ENCODE assay signal across 10 cellular contexts in the genomic region with DNA sequence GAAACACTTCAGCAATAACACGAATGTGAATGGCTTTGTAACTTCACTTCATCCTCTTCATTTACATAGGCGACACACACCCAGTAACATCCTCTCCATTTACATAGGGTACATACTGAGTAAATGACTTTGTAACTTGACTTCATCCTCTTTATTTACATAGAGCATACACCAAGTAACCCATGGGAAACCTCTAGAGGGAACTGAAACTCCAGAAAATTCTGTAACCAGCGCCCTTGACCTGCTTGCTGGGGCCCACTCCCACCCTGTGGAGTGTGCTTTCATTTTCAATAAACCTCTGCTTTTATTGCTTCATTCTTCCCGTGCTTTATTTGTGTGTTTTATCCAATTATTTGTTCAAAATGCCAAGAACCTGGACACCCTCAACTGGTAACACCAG.
A peak's percentile ranks its signal among the peaks of the same experiment; 100 is the strongest.
DNase-seq lines count a peak whose midpoint lies in the region; ATAC-seq and TF ChIP-seq lines count a peak whose summit lies in the region.
"Had no signal": no experiment of that assay in that cellular context is flagged by ENCODE, and none has a peak within 500 bp of the region (broad histone marks: within the 10 kb centered on the region; RNA-seq: fewer than 3 reads in every experiment).

No MANE protein-coding gene starts in this region.

- no peaks in the 10 kb centered on the region for H3K36me3 ChIP-seq in endodermal cell (ENCODE audit: control insufficient read depth, insufficient read depth, low read length)

- no peak for TF ChIP-seq CTCF in endodermal cell (conservative IDR thresholded peaks at IDR 0.05)

- no peaks in the 10 kb centered on the region for H3K9me3 ChIP-seq in endodermal cell (ENCODE audit: control insufficient read depth, low read length)
- H3K9me3 ChIP-seq: testis had no signal

- DNase-seq in stimulated activated naive B cell treated with anti-CD40 and anti-IgM and Interleukin-4, amounts not matched to agents 10 μg/mL and 1 μg/mL and 100 μg/mL, for 72 hours, result no peak
- no peak for DNase-seq in endodermal cell
- DNase-seq in NK-92 treated with Interleukin-12 subunit alpha and Interleukin-12 subunit beta, amount 100 ng/mL, for 24 hours (lab: John Stamatoyannopoulos, UW), result no peak
- DNase-seq in NCI-H524 (lab: John Stamatoyannopoulos, UW), result no peak
- DNase-seq: activated T-cell treated with anti-CD3 and anti-CD28 coated beads, Interleukin-2, amount 50 U/mL, for 48 hours; testis had no signal

- H3K4me1 ChIP-seq in endodermal cell (ENCODE audit: control insufficient read depth, insufficient read depth, low read length), result no peaks in the 10 kb centered on the region
- H3K4me1 ChIP-seq: parathyroid adenoma, testis had no signal

- H3K9ac ChIP-seq in endodermal cell (ENCODE audit: extremely low read depth, low read length, poor library complexity, severe bottlenecking), result no peak overlapping the region
- H3K9ac ChIP-seq: parathyroid adenoma had no signal

- no peaks in the 10 kb centered on the region for H3K36me3 Mint-ChIP-seq in stimulated activated naive B cell treated with anti-CD40 and anti-IgM and Interleukin-4, amounts not matched to agents 10 μg/mL and 1 μg/mL and 100 μg/mL, for 72 hours
- no peaks in the 10 kb centered on the region for H3K36me3 Mint-ChIP-seq in endodermal cell (ENCODE audit: low read depth)

- 89% methylated on average over 4 of the region's 4 CpGs for WGBS in endodermal cell (ENCODE audit: insufficient coverage in 1 of 2, insufficient read length in 1 of 2), 2 experiments

- H3K27ac Mint-ChIP-seq in stimulated activated naive B cell treated with anti-CD40 and anti-IgM and Interleukin-4, amounts not matched to agents 10 μg/mL and 1 μg/mL and 100 μg/mL, for 72 hours, result no peak overlapping the region
- H3K27ac Mint-ChIP-seq in endodermal cell, result no peak overlapping the region

- ATAC-seq in GM19328 (IDR thresholded peaks at IDR 0.05; ENCODE audit: unreplicated experiment) (peak; percentile 93), HG02623 (IDR thresholded peaks at IDR 0.05; ENCODE audit: unreplicated experiment) (peak; percentile 96), HG03432 (IDR thresholded peaks at IDR 0.05; ENCODE audit: unreplicated experiment) (peak; percentile 91)
- peak; percentile 77 to 78 for ATAC-seq in stimulated activated naive B cell treated with anti-CD40 and anti-IgM and Interleukin-4, amounts not matched to agents 10 μg/mL and 1 μg/mL and 100 μg/mL, for 72 hours (replicated peaks)

- no peak overlapping the region for H3K27ac ChIP-seq in endodermal cell (ENCODE audit: low read depth, low read length)
- H3K27ac ChIP-seq: parathyroid adenoma, testis had no signal

- no peak overlapping the region for H3K4me3 ChIP-seq in endodermal cell (ENCODE audit: low read length)
- H3K4me3 ChIP-seq: testis had no signal

- H3K9me3 Mint-ChIP-seq in stimulated activated naive B cell treated with anti-CD40 and anti-IgM and Interleukin-4, amounts not matched to agents 10 μg/mL and 1 μg/mL and 100 μg/mL, for 72 hours, result peaks cover 8 to 10% of the 10 kb centered on the region in 2 donors
- no peaks in the 10 kb centered on the region for H3K9me3 Mint-ChIP-seq in endodermal cell

- peaks cover 7 to 8% of the 10 kb centered on the region in 2 donors for H3K4me1 Mint-ChIP-seq in stimulated activated naive B cell treated with anti-CD40 and anti-IgM and Interleukin-4, amounts not matched to agents 10 μg/mL and 1 μg/mL and 100 μg/mL, for 72 hours
- H3K4me1 Mint-ChIP-seq in endodermal cell, result peaks cover 13% of the 10 kb centered on the region

- no peaks in the 10 kb centered on the region for H3K27me3 ChIP-seq in endodermal cell (ENCODE audit: control insufficient read depth, insufficient read depth, low read length, poor library complexity, severe bottlenecking)
- H3K27me3 ChIP-seq: testis had no signal

- H3K4me3 Mint-ChIP-seq in stimulated activated naive B cell treated with anti-CD40 and anti-IgM and Interleukin-4, amounts not matched to agents 10 μg/mL and 1 μg/mL and 100 μg/mL, for 72 hours, result no peak overlapping the region
- H3K4me3 Mint-ChIP-seq in endodermal cell, result no peak overlapping the region

- no peaks in the 10 kb centered on the region for H3K27me3 Mint-ChIP-seq in stimulated activated naive B cell treated with anti-CD40 and anti-IgM and Interleukin-4, amounts not matched to agents 10 μg/mL and 1 μg/mL and 100 μg/mL, for 72 hours
- no peaks in the 10 kb centered on the region for H3K27me3 Mint-ChIP-seq in endodermal cell (ENCODE audit: insufficient read depth)
